ENCODE assay signal across 1 cellular context in the genomic region with DNA sequence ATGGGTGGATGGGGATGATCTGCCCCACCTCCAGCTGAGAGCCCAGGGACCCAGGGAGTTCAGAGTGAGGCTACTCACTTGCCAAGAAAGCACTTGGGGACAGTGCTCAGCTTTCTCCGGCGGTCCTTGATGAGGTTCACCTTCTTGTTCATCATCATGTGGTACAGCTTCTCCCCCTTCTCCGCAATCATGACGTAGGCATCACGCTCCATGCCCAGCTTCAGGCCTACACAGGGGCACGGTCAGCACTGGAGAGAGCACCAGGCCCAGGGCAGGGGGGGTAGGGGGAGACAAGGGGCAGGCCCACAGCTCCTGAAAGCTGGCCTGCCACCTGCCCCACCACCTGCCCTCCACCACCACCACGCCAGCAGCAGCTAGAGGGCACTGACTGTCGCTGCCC.
TF ChIP-seq lines count a peak whose summit lies in the region.

No MANE protein-coding gene starts in this region.

TF ChIP-seq in GM12878, 131 proteins besides CTCF, POLR2A, EP300 and RAD21 (continued from another document):
- TF ChIP-seq RBBP5 (conservative IDR thresholded peaks at IDR 0.05) = no peak
- TF ChIP-seq JUND (IDR thresholded peaks at IDR 0.05; ENCODE audit: low read depth, low read length) = no peak
- no peak for TF ChIP-seq SREBF1 (IDR thresholded peaks at IDR 0.05; ENCODE audit: low read length)
- TF ChIP-seq ZNF207 (IDR thresholded peaks at IDR 0.05; ENCODE audit: borderline replicate concordance) = no peak
- no peak for TF ChIP-seq SUPT20H (IDR thresholded peaks at IDR 0.05; ENCODE audit: borderline replicate concordance, control insufficient read depth, low read depth, low read length)
